8 cellular contexts compared by ENCODE assay signal in the genomic region with DNA sequence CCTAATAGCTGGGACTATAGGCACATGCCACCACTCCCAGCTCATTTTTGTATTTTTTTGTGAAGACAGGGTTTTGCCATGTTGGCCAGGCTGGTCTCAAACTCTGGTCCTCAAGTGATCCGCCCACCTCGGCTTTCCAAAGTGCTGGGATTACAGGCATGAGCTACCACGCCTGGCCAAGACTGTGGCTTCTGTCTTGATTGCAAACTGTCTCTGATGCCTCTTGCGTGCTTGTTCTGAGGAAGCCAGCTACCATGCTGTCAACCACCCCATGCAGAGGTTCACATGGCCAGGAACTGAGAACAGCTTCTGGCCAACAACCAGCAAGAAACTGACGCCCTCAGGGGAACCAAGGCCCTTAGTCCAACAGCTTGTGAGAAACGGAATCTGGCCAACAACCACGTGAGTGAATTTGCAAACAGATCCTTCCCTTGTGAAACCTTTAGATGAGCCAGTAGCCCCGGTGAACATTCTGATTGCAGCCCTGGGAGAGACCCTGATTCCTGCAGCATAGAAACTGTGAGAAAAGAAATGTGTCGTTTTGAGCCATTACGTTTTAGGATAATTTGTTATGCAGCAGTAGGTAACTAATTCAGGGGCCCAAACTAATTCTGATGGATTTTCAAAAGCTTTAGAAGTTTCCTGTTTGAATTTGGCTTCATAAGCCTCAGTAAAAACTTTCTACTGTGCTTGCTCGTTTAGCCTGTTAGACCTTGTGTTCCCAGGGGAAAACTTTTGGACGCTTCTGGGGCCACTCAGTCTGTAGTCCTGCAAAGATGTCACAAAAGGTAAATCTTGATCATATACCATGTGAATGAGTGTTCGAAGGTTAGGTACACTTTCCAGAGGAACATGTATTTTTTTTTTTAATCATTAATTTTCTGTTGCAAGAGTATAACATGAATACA.
DNase-seq lines count a peak whose midpoint lies in the region; ATAC-seq and TF ChIP-seq lines count a peak whose summit lies in the region.

No MANE protein-coding gene starts in this region.

- H4K20me1 ChIP-seq in Karpas-422 (ENCODE audit: insufficient read depth, low read depth, low read length): no peaks in the 10 kb centered on the region

- POLR2A ChIA-PET in GM10248 (lab: Yijun Ruan, JAX): no interaction called here

- no peaks in the 10 kb centered on the region for H3K79me2 ChIP-seq in Karpas-422 (ENCODE audit: low read length)

- peaks cover 25% of the 10 kb centered on the region for H3K4me1 ChIP-seq in Karpas-422 (ENCODE audit: low read length)

- peak overlapping the region; percentile 73 for H3K27ac ChIP-seq in Karpas-422 (ENCODE audit: low read length)
- no peak overlapping the region for H3K27ac ChIP-seq in substantia nigra (ENCODE audit: low read depth, low read length, poor library complexity, severe bottlenecking)

- peak; percentile 82 for ATAC-seq in GM21717 (IDR thresholded peaks at IDR 0.05; ENCODE audit: unreplicated experiment)

- H3K9me2 ChIP-seq in Karpas-422 (replicated peaks; ENCODE audit: insufficient read depth, low read length): no peaks in the 10 kb centered on the region

- peak overlapping the region; percentile 41 for H3K9ac ChIP-seq in Karpas-422 (ENCODE audit: low read length)

- H3K4me3 ChIP-seq in Karpas-422 (ENCODE audit: low read length) (peak overlapping the region; percentile 44), fibroblast of mammary gland (ENCODE audit: control insufficient read depth, low read depth, low read length) (no peak overlapping the region)

- peak overlapping the region; percentile 22 for H2AFZ ChIP-seq in Karpas-422 (ENCODE audit: low read length)

- H3K4me2 ChIP-seq in Karpas-422 (ENCODE audit: low read depth, low read length, poor library complexity, severe bottlenecking): peak overlapping the region; percentile 61

- no peaks in the 10 kb centered on the region for H3K27me3 ChIP-seq in Karpas-422 (ENCODE audit: low read length)

- DNase-seq in GM10248 (ENCODE audit: extremely low spot score) (peak; percentile 31), Karpas-422 (peak; percentile 76), fibroblast of mammary gland (ENCODE audit: low read depth) (peak; percentile 96), substantia nigra (lab: John Stamatoyannopoulos, UW) (peak in 27 of 49 donors; percentile 0 to 29 (median 5)), NCI-H2081 (lab: John Stamatoyannopoulos, UW) (no peak), middle frontal gyrus (ENCODE audit: extremely low spot score, low spot score) (no peak)
- DNase-seq in stimulated activated naive CD4-positive, alpha-beta T cell (lab: John Stamatoyannopoulos, UW): no peak

- CTCF ChIA-PET in GM10248 (lab: Yijun Ruan, JAX): interaction anchor here (0.7 to 1.4 kb wide), 9 partner anchors 8 to 335 kb away, joined by 3 to 4 read pairs (median 3); partner anchors contain the start of genes APOO and CXorf58

- H3K36me3 ChIP-seq in Karpas-422 (ENCODE audit: insufficient read depth, low read length): no peaks in the 10 kb centered on the region

- no peaks in the 10 kb centered on the region for H3K9me3 ChIP-seq in Karpas-422 (ENCODE audit: low read length)

- TF ChIP-seq CTCF in GM10248 (IDR thresholded peaks at IDR 0.05; ENCODE audit: control extremely low read depth, extremely low read depth, low read depth, missing control alignments) (no peak), fibroblast of mammary gland (conservative IDR thresholded peaks at IDR 0.05; ENCODE audit: control insufficient read depth, insufficient read depth, low read depth, low read length) (no peak)

Comparison
In these comparisons a context has a peak if more than half of its experiments do, and no peak if none do; other contexts are left out.
1. DNase-seq: peak in GM10248 (single experiment), Karpas-422 (single experiment), fibroblast of mammary gland (single experiment) and substantia nigra (27 of 49); none in NCI-H2081 (0 of 2), stimulated activated naive CD4-positive, alpha-beta T cell (0 of 6) and middle frontal gyrus (single experiment).